22 cellular contexts compared by ENCODE assay signal in genomic region chr1:226158983-226159382, GRCh38. TPM values are rescaled to one million over a fixed set of nuclear protein-coding genes. Genes with fewer than 3 reads are reported as not detected.
DNase-seq lines count a peak whose midpoint lies in the region; ATAC-seq, FAIRE-seq and TF ChIP-seq lines count a peak whose summit lies in the region.
"Had no signal": no experiment of that assay in that cellular context is flagged by ENCODE, and none has a peak within 500 bp of the region (broad histone marks: within the 10 kb centered on the region; RNA-seq: fewer than 3 reads in every experiment).

No MANE protein-coding gene starts in this region.

- H3K4me1 ChIP-seq in MM.1S (ENCODE audit: low read length) (peaks cover 68% of the 10 kb centered on the region), thyroid gland (peaks cover 13 to 15% of the 10 kb centered on the region in 2 donors)
- H3K4me1 ChIP-seq: SJCRH30 had no signal

- peaks cover 67% of the 10 kb centered on the region for H3F3A ChIP-seq in MM.1S (ENCODE audit: insufficient read depth, low read length)

- H3K27me3 ChIP-seq in MM.1S (replicated peaks; ENCODE audit: insufficient read depth, low read length) (no peaks in the 10 kb centered on the region), thyroid gland (no peaks in the 10 kb centered on the region)
- H3K27me3 ChIP-seq: MG63, Peyer's patch, SJCRH30 had no signal

- no peak overlapping the region for H3K9ac ChIP-seq in MM.1S (ENCODE audit: low read length)

- no peaks in the 10 kb centered on the region for H3K9me3 ChIP-seq in MM.1S (replicated peaks; ENCODE audit: insufficient read depth, low read length)
- no peaks in the 10 kb centered on the region for H3K9me3 ChIP-seq in thyroid gland
- H3K9me3 ChIP-seq: MG63, Peyer's patch, SJCRH30 had no signal

- no peaks in the 10 kb centered on the region for H4K20me1 ChIP-seq in MM.1S (ENCODE audit: insufficient read depth, low read length)

- 95 to 99% methylated on average over 7 of the region's 7 CpGs for WGBS in thyroid gland, 2 donors

- H3K36me3 ChIP-seq in MM.1S (replicated peaks; ENCODE audit: insufficient read depth, low read length) (peaks cover 18% of the 10 kb centered on the region; the same call in 1 of the 2 replicates), thyroid gland (peaks cover 28 to 36% of the 10 kb centered on the region in 2 donors)

- ATAC-seq in HG02885 (IDR thresholded peaks at IDR 0.05; ENCODE audit: poor library complexity, unreplicated experiment), result no peak

- H3K9me3 Mint-ChIP-seq in chondrocyte (ENCODE audit: low read depth), result no peaks in the 10 kb centered on the region
- H3K9me3 Mint-ChIP-seq: CD8-positive, alpha-beta memory T cell had no signal

- H3K4me2 ChIP-seq in MM.1S (ENCODE audit: low read depth, low read length), result peak overlapping the region; percentile 57; the same call in 1 of the 2 replicates

- TF ChIP-seq POLR2A in GM12891 (IDR thresholded peaks at IDR 0.05; ENCODE audit: low read depth, low read length) (no peak), thyroid gland (IDR thresholded peaks at IDR 0.05) (no peak)

- H3K27ac ChIP-seq in MM.1S (ENCODE audit: low read length) (peak overlapping the region; percentile 44; the same call in 1 of the 2 replicates), thyroid gland (peak overlapping the region in 2 of 3 donors; percentile 57 to 70)
- H3K27ac ChIP-seq: SJCRH30 had no signal

- DNase-seq in GM12891 (ENCODE audit: insufficient read length, low spot score), result no peak
- no peak for DNase-seq in MM.1S
- DNase-seq in chondrocyte (ENCODE audit: low spot score), result no peak
- DNase-seq in thyroid gland, result no peak
- no peak for DNase-seq in HPDE6-E6E7 (ENCODE audit: extremely low spot score)
- DNase-seq in NCI-H2171 treated with DMSO at 0.1 percent for 48 hours (lab: John Stamatoyannopoulos, UW), result no peak
- DNase-seq: C1 segment of cervical spinal cord; Calu3; CD8-positive, alpha-beta memory T cell; DMS153; GOT3; HCEC 1CT; MG63; NCI-H1048; NCI-H1417 treated with DMSO at 0.1 percent for 48 hours; NCI-H187; NCI-H510A; NCI-H774; Peyer's patch; SJCRH30 had no signal

- no peaks in the 10 kb centered on the region for H3K27me3 Mint-ChIP-seq in chondrocyte (ENCODE audit: low read depth)
- H3K27me3 Mint-ChIP-seq: CD8-positive, alpha-beta memory T cell had no signal

- H3K4me1 Mint-ChIP-seq in chondrocyte (ENCODE audit: low read depth), result peaks cover 10% of the 10 kb centered on the region

- peak overlapping the region; percentile 17 for H3K27ac Mint-ChIP-seq in chondrocyte (ENCODE audit: unreplicated experiment)

- no peak overlapping the region for H3K4me3 Mint-ChIP-seq in chondrocyte (ENCODE audit: unreplicated experiment)
- H3K4me3 Mint-ChIP-seq: CD8-positive, alpha-beta memory T cell had no signal

- FAIRE-seq in GM12891 (lab: Jason Lieb, UNC), result peak; percentile 59
- FAIRE-seq: G401.6 had no signal

- peaks cover 76% of the 10 kb centered on the region for H3K79me2 ChIP-seq in MM.1S (ENCODE audit: low read length)

- H3K9me2 ChIP-seq in MM.1S (replicated peaks; ENCODE audit: insufficient read depth, low read length), result no peaks in the 10 kb centered on the region

- H2AFZ ChIP-seq in MM.1S (ENCODE audit: low read length), result no peak overlapping the region

- no peak overlapping the region for H3K4me3 ChIP-seq in MM.1S (ENCODE audit: low read length)
- no peak overlapping the region for H3K4me3 ChIP-seq in thyroid gland (replicated peaks in 1 of 3)
- H3K4me3 ChIP-seq: MG63, Peyer's patch, SJCRH30 had no signal

- intact Hi-C loops in thyroid gland (cut with DNase I), result no loop called here

- TF ChIP-seq CTCF in MM.1S (IDR thresholded peaks at IDR 0.05; ENCODE audit: low read length) (no peak), chondrocyte (IDR thresholded peaks at IDR 0.05) (no peak), thyroid gland (IDR thresholded peaks at IDR 0.05) (no peak)

- H3K36me3 Mint-ChIP-seq in chondrocyte (ENCODE audit: low read depth), result peaks cover 35% of the 10 kb centered on the region

TF ChIP-seq in GM12891, 5 proteins besides CTCF, POLR2A, EP300 and RAD21:
- TF ChIP-seq PAX5 (IDR thresholded peaks at IDR 0.05; ENCODE audit: insufficient read depth, low read length, severe bottlenecking) (no peak), SPI1 (IDR thresholded peaks at IDR 0.05; ENCODE audit: low read depth, low read length) (no peak), POU2F2 (IDR thresholded peaks at IDR 0.05; ENCODE audit: low read depth, low read length) (no peak), POLR2AphosphoS5 (IDR thresholded peaks at IDR 0.05; ENCODE audit: low read depth, low read length) (no peak), TAF1 (IDR thresholded peaks at IDR 0.05; ENCODE audit: low read depth, low read length) (no peak)

RNA-seq across cellular contexts. Expression of gene ACBD3, which starts 27.6 kb away (rescaled TPM):
- polyA plus RNA-seq in GM12891 (2012; ENCODE audit: low read depth, missing spikeins), result 12.0 TPM
- 67.0 to 71.6 TPM (median 67.0 TPM) in 3 replicates for total RNA-seq in chondrocyte
- total RNA-seq in thyroid gland, result 10 to 100 TPM; 56.4 to 74.2 (median 66.0) TPM
